Comparison of ENCODE assay signal across 16 cellular contexts in the genomic region with DNA sequence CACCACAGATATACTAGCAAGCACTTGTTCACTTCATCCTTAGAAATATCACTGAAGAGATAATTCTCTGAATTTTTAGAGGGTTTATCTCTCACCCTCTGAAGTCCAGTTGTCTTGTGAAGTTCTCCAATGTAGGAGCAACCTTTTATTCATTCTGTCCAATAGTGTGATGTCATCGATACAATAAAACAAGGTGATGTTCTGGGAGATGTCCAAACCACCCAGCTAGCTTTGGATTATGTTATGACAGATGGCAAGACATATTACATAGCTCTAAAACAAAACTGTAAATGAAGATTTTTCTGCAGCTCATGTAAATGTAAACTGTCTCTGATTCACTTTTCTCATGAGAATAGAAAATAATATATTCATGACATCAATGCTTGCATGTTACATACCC.
"Had no signal": no experiment of that assay in that cellular context is flagged by ENCODE, and none has a peak within 500 bp of the region (broad histone marks: within the 10 kb centered on the region; RNA-seq: fewer than 3 reads in every experiment).

No MANE protein-coding gene starts in this region.

- H3K4me3 ChIP-seq: dorsolateral prefrontal cortex, gastrocnemius medialis, psoas muscle, sigmoid colon had no signal

- H3K27ac ChIP-seq: dorsolateral prefrontal cortex, gastrocnemius medialis, neutrophil, psoas muscle had no signal

- H3K27ac Mint-ChIP-seq: naive thymus-derived CD8-positive, alpha-beta T cell had no signal

- FAIRE-seq: kidney, small intestine had no signal

- H3K4me1 Mint-ChIP-seq: naive thymus-derived CD8-positive, alpha-beta T cell had no signal

- DNase-seq: cortex of kidney; dorsolateral prefrontal cortex; effector CD8-positive, alpha-beta T cell; gastrocnemius medialis; kidney; left colon; mesendoderm; naive thymus-derived CD8-positive, alpha-beta T cell; psoas muscle; retina; sigmoid colon; small intestine; stimulated activated CD4-positive, alpha-beta T cell treated with anti-CD3 and anti-CD28 coated beads, Interleukin-12 subunit alpha, Interleukin-12 subunit beta, amount 100 ng/mL, for 4 hours; stimulated activated naive CD4-positive, alpha-beta T cell treated with Interleukin-2 at 50 U/mL for 16 hours; trophoblast cell had no signal

- H3K27me3 ChIP-seq: dorsolateral prefrontal cortex, gastrocnemius medialis, neutrophil, sigmoid colon had no signal

- H3K36me3 Mint-ChIP-seq: naive thymus-derived CD8-positive, alpha-beta T cell had no signal

- H3K4me1 ChIP-seq: gastrocnemius medialis, psoas muscle had no signal

- H3K9me3 ChIP-seq: gastrocnemius medialis, neutrophil, psoas muscle had no signal

- H3K36me3 ChIP-seq: gastrocnemius medialis, neutrophil, sigmoid colon had no signal

- H3K27me3 Mint-ChIP-seq: naive thymus-derived CD8-positive, alpha-beta T cell had no signal

- H3K4me3 Mint-ChIP-seq: naive thymus-derived CD8-positive, alpha-beta T cell had no signal
